ENCODE assay signal across 1 cellular context in genomic region chr7:151437866-151438516, GRCh38.
TF ChIP-seq lines count a peak whose summit lies in the region.

No MANE protein-coding gene starts in this region.

TF ChIP-seq in K562, 482 proteins besides CTCF, POLR2A, EP300 and RAD21 (continued from another document):
- TF ChIP-seq ZNF586 (CRISPR knock-in tag; conservative IDR thresholded peaks at IDR 0.05), result no peak
- no peak for TF ChIP-seq C11orf30 (IDR thresholded peaks at IDR 0.05; ENCODE audit: low read depth)
- no peak for TF ChIP-seq SAFB2 (IDR thresholded peaks at IDR 0.05; ENCODE audit: borderline replicate concordance, low read depth, low read length, severe bottlenecking)
- 0 out of 2 replicates have a peak, but pooled peaks have one; percentile 26 for TF ChIP-seq EZH2 (IDR thresholded peaks at IDR 0.05; ENCODE audit: borderline replicate concordance, low read depth, low read length)
- no peak for TF ChIP-seq JUN (IDR thresholded peaks at IDR 0.05; ENCODE audit: borderline replicate concordance, low read depth, low read length)
- no peak for TF ChIP-seq JUN (CRISPR knock-in tag; IDR thresholded peaks at IDR 0.05; ENCODE audit: borderline replicate concordance)
- no peak for TF ChIP-seq BCOR (IDR thresholded peaks at IDR 0.05)
- TF ChIP-seq MTA1 (IDR thresholded peaks at IDR 0.05; ENCODE audit: borderline replicate concordance), result no peak
- peak; percentile 71 for TF ChIP-seq ZKSCAN1 (IDR thresholded peaks at IDR 0.05; ENCODE audit: low read depth, low read length)
- no peak for TF ChIP-seq MEIS2 (IDR thresholded peaks at IDR 0.05; ENCODE audit: partially characterized antibody)
- 0 out of 2 replicates have a peak, but pooled peaks have one; percentile 10 for TF ChIP-seq LCOR (CRISPR knock-in tag; IDR thresholded peaks at IDR 0.05)
TF ChIP-seq in K562: peak in this region for 3.
